Comparison of ENCODE assay signal across 9 cellular contexts in the genomic region with DNA sequence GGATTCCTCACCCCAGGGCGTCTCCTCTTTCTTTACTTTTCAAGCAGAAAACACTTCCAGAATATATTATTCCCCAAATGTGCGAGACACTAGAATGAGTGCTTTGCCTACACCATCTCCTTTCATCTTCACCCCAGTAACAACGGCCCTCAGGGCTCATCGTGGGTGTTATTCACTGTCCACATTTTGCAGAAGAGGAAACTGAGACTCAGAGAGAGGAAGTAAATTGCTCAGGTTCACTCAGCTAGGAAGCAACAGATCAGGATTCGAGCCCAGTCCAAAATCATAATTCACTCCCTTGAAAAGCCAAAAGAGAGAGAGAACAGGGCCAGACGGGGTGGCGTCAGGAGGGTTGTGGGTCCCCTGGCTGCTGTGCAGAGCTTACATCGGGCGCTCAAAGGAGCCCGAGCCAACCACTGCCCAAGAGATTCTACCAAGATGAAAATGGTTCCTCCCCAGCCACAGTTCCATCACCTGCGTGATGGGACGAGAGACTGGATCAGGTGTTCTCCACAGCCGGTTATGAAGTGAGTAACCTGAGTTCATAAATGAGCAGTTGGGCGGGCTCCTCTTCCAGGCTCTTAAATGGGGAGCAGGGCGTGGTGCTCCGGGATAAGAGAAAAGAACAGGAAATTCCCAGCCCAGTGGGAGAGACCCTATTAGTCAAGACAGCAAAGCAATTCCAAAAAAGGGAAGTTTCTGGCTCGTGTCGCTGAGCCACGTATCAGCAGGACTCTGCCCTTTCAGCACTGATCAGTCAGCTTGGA. TPM values are rescaled to one million over a fixed set of nuclear protein-coding genes. Genes with fewer than 3 reads are reported as not detected.
DNase-seq lines count a peak whose midpoint lies in the region; ATAC-seq and TF ChIP-seq lines count a peak whose summit lies in the region.
"Had no signal": no experiment of that assay in that cellular context is flagged by ENCODE, and none has a peak within 500 bp of the region (broad histone marks: within the 10 kb centered on the region; RNA-seq: fewer than 3 reads in every experiment).

No MANE protein-coding gene starts in this region.

- H3K27me3 Mint-ChIP-seq in IgD-negative memory B cell (no peaks in the 10 kb centered on the region), chondrocyte (ENCODE audit: low read depth) (no peaks in the 10 kb centered on the region)

- no peaks in the 10 kb centered on the region for H3K9me3 Mint-ChIP-seq in IgD-negative memory B cell
- no peaks in the 10 kb centered on the region for H3K9me3 Mint-ChIP-seq in chondrocyte (ENCODE audit: low read depth)

- H3K27ac Mint-ChIP-seq in IgD-negative memory B cell: peak overlapping the region in 2 of 3 donors; percentile 50 to 64
- H3K27ac Mint-ChIP-seq in chondrocyte (ENCODE audit: unreplicated experiment): peak overlapping the region; percentile 34

- H3K4me1 ChIP-seq in BLaER1: peaks cover 18% of the 10 kb centered on the region
- H3K4me1 ChIP-seq in muscle layer of colon (ENCODE audit: insufficient read depth, low read length): peaks cover 21% of the 10 kb centered on the region

- no peaks in the 10 kb centered on the region for H3K27me3 ChIP-seq in BLaER1
- H3K27me3 ChIP-seq in muscle layer of colon (ENCODE audit: control insufficient read depth in 1 of 2, insufficient read depth in 2 of 2, low read length in 2 of 2): no peaks in the 10 kb centered on the region

- no peak for TF ChIP-seq CTCF in chondrocyte (IDR thresholded peaks at IDR 0.05)

- no peak for DNase-seq in chondrocyte (ENCODE audit: low spot score)
- no peak for DNase-seq in RPMI8226
- no peak for DNase-seq in SHP77 treated with DMSO at 0.1 percent for 48 hours (lab: John Stamatoyannopoulos, UW)
- DNase-seq in NCI-H446 (lab: John Stamatoyannopoulos, UW): no peak
- DNase-seq: COR-L47 had no signal

- H3K36me3 ChIP-seq in BLaER1 (no peaks in the 10 kb centered on the region), muscle layer of colon (ENCODE audit: insufficient read depth, low read length) (no peaks in the 10 kb centered on the region)

- H3K9ac ChIP-seq in BLaER1: no peak overlapping the region
- peak overlapping the region; percentile 19 for H3K9ac ChIP-seq in muscle layer of colon (ENCODE audit: low read length)

- peak overlapping the region; percentile 68; the same call in 1 of the 2 replicates for H3K27ac ChIP-seq in BLaER1
- peak overlapping the region; percentile 59 for H3K27ac ChIP-seq in muscle layer of colon (ENCODE audit: low read depth, low read length)

- no peaks in the 10 kb centered on the region for H3K9me3 ChIP-seq in BLaER1
- H3K9me3 ChIP-seq in muscle layer of colon (ENCODE audit: low read length): no peaks in the 10 kb centered on the region

- no peak for ATAC-seq in HG03378 (IDR thresholded peaks at IDR 0.05; ENCODE audit: unreplicated experiment)

- H3K4me1 Mint-ChIP-seq in IgD-negative memory B cell (peaks cover 6 to 13% (median 12%) of the 10 kb centered on the region in 3 donors), chondrocyte (ENCODE audit: low read depth) (peaks cover 16% of the 10 kb centered on the region)

- H3K4me2 ChIP-seq in BLaER1: peak overlapping the region; percentile 74

- H4K20me1 ChIP-seq in BLaER1: no peaks in the 10 kb centered on the region

- H3K36me3 Mint-ChIP-seq in IgD-negative memory B cell (peaks cover 1% of the 10 kb centered on the region), chondrocyte (ENCODE audit: low read depth) (no peaks in the 10 kb centered on the region)

- H3K4me3 Mint-ChIP-seq in IgD-negative memory B cell (peak overlapping the region; percentile 1 to 91 (median 59)), chondrocyte (ENCODE audit: unreplicated experiment) (no peak overlapping the region)

- H3K4me3 ChIP-seq in BLaER1 (no peak overlapping the region), muscle layer of colon (ENCODE audit: low read depth in 1 of 2, low read length in 2 of 2) (peak overlapping the region; percentile 25 to 28)

RNA-seq across cellular contexts. Expression of gene FLNB, which starts 48.6 kb away (rescaled TPM):
- polyA plus RNA-seq in IgD-negative memory B cell: 19.7 TPM
- 56.5 to 75.3 TPM (median 70.2 TPM) in 3 replicates for total RNA-seq in chondrocyte
